ENCODE assay signal across 16 cellular contexts in the genomic region with DNA sequence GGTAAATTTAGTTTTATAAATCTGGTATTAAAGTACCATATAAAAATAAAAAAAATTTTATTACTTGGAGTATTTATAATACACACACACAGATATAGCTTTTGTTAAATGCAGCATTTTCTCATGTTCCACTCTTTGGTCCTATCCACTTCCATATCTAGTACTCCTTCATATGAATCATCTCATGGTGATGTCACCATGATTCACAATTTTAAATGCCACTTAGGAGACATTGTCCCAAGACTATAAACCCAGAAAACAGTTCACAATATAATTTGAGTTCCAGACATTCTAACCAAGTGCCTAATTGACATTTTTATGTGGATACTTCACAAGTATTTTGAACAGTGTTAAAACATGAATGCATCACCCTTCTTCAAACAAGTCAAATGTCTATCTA.
DNase-seq lines count a peak whose midpoint lies in the region; ATAC-seq and TF ChIP-seq lines count a peak whose summit lies in the region.
"Had no signal": no experiment of that assay in that cellular context is flagged by ENCODE, and none has a peak within 500 bp of the region (broad histone marks: within the 10 kb centered on the region; RNA-seq: fewer than 3 reads in every experiment).

No MANE protein-coding gene starts in this region.

- H3K27me3 ChIP-seq in A673 (replicated peaks; ENCODE audit: insufficient read depth, low read depth, low read length, poor library complexity) (no peaks in the 10 kb centered on the region), RWPE2 (ENCODE audit: insufficient read depth, poor library complexity, severe bottlenecking) (no peaks in the 10 kb centered on the region)

- H3K36me3 ChIP-seq in A673 (ENCODE audit: insufficient read depth, low read length, poor library complexity, severe bottlenecking) = no peaks in the 10 kb centered on the region
- H3K36me3 ChIP-seq in RWPE2 (ENCODE audit: low read depth) = no peaks in the 10 kb centered on the region

- intact Hi-C loops in A673 (cut with micrococcal nuclease; ENCODE audit: unreplicated experiment) = no loop called here
- intact Hi-C loops in left colon (cut with DNase I, micrococcal nuclease) = no loop called here

- TF ChIP-seq POLR2A in erythroblast (IDR thresholded peaks at IDR 0.05; ENCODE audit: low read length) = no peak

- H3K27ac ChIP-seq in A673 (ENCODE audit: low read depth, low read length, poor library complexity, severe bottlenecking) = no peak overlapping the region
- H3K27ac ChIP-seq in RWPE2 (ENCODE audit: poor library complexity, severe bottlenecking) = no peak overlapping the region

- ATAC-seq in RWPE2 (ENCODE audit: low read depth) (peak; percentile 56; the same call in 2 of the 3 replicates), left colon (no peak)
- ATAC-seq: CD8-positive, alpha-beta T cell; HepG2 had no signal

- DNase-seq in A673 (ENCODE audit: low spot score) = peak; percentile 4
- peak; percentile 32 for DNase-seq in GM04504 (ENCODE audit: low read depth)
- no peak for DNase-seq in RWPE2 (ENCODE audit: low spot score)
- peak; percentile 26 for DNase-seq in fibroblast of pulmonary artery (ENCODE audit: low read depth)
- DNase-seq in left colon = no peak
- no peak for DNase-seq in iPS-NIHi7 (ENCODE audit: extremely low spot score)
- DNase-seq in erythroblast (lab: John Stamatoyannopoulos, UW) = no peak
- DNase-seq in hippocampal formation (lab: John Stamatoyannopoulos, UW) = no peak
- DNase-seq: activated CD4-positive, alpha-beta T cell treated with anti-CD3 and anti-CD28 coated beads for 1 hour; activated gamma-delta T cell; CD8-positive, alpha-beta T cell; NCI-H2081 treated with DMSO at 0.1 percent for 48 hours; NCI-H524; retina; T1000 had no signal

- H3K4me3 ChIP-seq in A673 (ENCODE audit: low read depth, low read length, poor library complexity, severe bottlenecking) = no peak overlapping the region
- no peak overlapping the region for H3K4me3 ChIP-seq in RWPE2 (ENCODE audit: severe bottlenecking)
- H3K4me3 ChIP-seq in fibroblast of pulmonary artery (replicated peaks; ENCODE audit: low read depth, low read length) = no peak overlapping the region

- H3K4me1 ChIP-seq in A673 (ENCODE audit: insufficient read depth, low read length, poor library complexity, severe bottlenecking) (no peaks in the 10 kb centered on the region), RWPE2 (ENCODE audit: insufficient read depth, poor library complexity, severe bottlenecking) (no peaks in the 10 kb centered on the region)

- no TSS peak for BruUV-seq in A673 (replicated peaks; lab: Mats Ljungman, UMichigan)

- CTCF ChIA-PET in A673 (lab: Charles Lee) = no interaction called here

- POLR2A ChIA-PET in A673 (lab: Charles Lee; ENCODE audit: low non-redundant PET) = no interaction called here

- H3K9me3 ChIP-seq in A673 (ENCODE audit: low read depth, low read length, poor library complexity, severe bottlenecking) (no peaks in the 10 kb centered on the region), RWPE2 (ENCODE audit: severe bottlenecking) (no peaks in the 10 kb centered on the region)

- no peak for TF ChIP-seq CTCF in A673 (conservative IDR thresholded peaks at IDR 0.05; ENCODE audit: low read depth, low read length)
- TF ChIP-seq CTCF in RWPE2 (IDR thresholded peaks at IDR 0.05; ENCODE audit: poor library complexity, severe bottlenecking) = no peak
- TF ChIP-seq CTCF in fibroblast of pulmonary artery (IDR thresholded peaks at IDR 0.05; ENCODE audit: low read length, missing control alignments) = no peak

Comparison
In these comparisons a context has a peak if more than half of its experiments do, and no peak if none do; other contexts are left out.
1. DNase-seq: peak in A673 (single experiment), GM04504 (single experiment) and fibroblast of pulmonary artery (single experiment); none in RWPE2 (single experiment), left colon (0 of 2), iPS-NIHi7 (single experiment), erythroblast (0 of 2) and hippocampal formation (0 of 2).